ENCODE assay signal across 21 cellular contexts in genomic region chr2:36820942-36821605, GRCh38.
DNase-seq lines count a peak whose midpoint lies in the region; ATAC-seq and TF ChIP-seq lines count a peak whose summit lies in the region.
"Had no signal": no experiment of that assay in that cellular context is flagged by ENCODE, and none has a peak within 500 bp of the region (broad histone marks: within the 10 kb centered on the region; RNA-seq: fewer than 3 reads in every experiment).

No MANE protein-coding gene starts in this region.

- DNase-seq in COLO668 (lab: John Stamatoyannopoulos, UW; ENCODE audit: unreplicated experiment) (peak; percentile 49), NCI-H187 (lab: John Stamatoyannopoulos, UW) (peak; percentile 92 to 95), NCI-H774 (lab: John Stamatoyannopoulos, UW) (peak; percentile 4), uterus (no peak), HK-2 (ENCODE audit: unreplicated experiment) (no peak)
- DNase-seq: ACHN; activated CD4-positive, alpha-beta T cell treated with anti-CD3 and anti-CD28 coated beads for 4 hours; activated naive CD4-positive, alpha-beta T cell treated with anti-CD3 and anti-CD28 coated beads for 36 hours; CD4-positive, alpha-beta T cell; dorsolateral prefrontal cortex; heart left ventricle; kidney; psoas muscle; stimulated activated CD4-positive, alpha-beta T cell treated with anti-CD3 and anti-CD28 coated beads, Interleukin-12 subunit alpha, Interleukin-12 subunit beta, amount 100 ng/mL, for 4 hours; stimulated activated naive CD4-positive, alpha-beta T cell had no signal

- no peaks in the 10 kb centered on the region for H3K9me3 ChIP-seq in liver (ENCODE audit: control insufficient read depth in 4 of 4, low read length in 3 of 4)
- no peaks in the 10 kb centered on the region for H3K9me3 ChIP-seq in uterus
- H3K9me3 ChIP-seq: esophagus muscularis mucosa, heart left ventricle, psoas muscle, vagina had no signal

- H3K27ac ChIP-seq in liver (ENCODE audit: low read depth in 1 of 2, low read length in 2 of 2) (peak overlapping the region; percentile 7 to 28), uterus (no peak overlapping the region)
- H3K27ac ChIP-seq: dorsolateral prefrontal cortex, esophagus muscularis mucosa, heart left ventricle, psoas muscle, vagina had no signal

- TF ChIP-seq CTCF in liver (IDR thresholded peaks at IDR 0.05; ENCODE audit: low read depth, low read length, missing input control) = no peak
- TF ChIP-seq CTCF in uterus (IDR thresholded peaks at IDR 0.05) = no peak

- H3K36me3 ChIP-seq in liver (ENCODE audit: control insufficient read depth in 4 of 4, insufficient read depth in 3 of 4, low read depth in 1 of 4, low read length in 3 of 4) = no peaks in the 10 kb centered on the region
- H3K36me3 ChIP-seq in uterus = no peaks in the 10 kb centered on the region
- H3K36me3 ChIP-seq: esophagus muscularis mucosa, heart left ventricle, vagina had no signal

- H3K4me3 ChIP-seq in liver (ENCODE audit: low read depth in 1 of 3, low read length in 3 of 3) (no peak overlapping the region), uterus (no peak overlapping the region)
- H3K4me3 ChIP-seq: dorsolateral prefrontal cortex, esophagus muscularis mucosa, heart left ventricle, psoas muscle, vagina had no signal

- intact Hi-C loops in uterus (cut with DNase I; ENCODE audit: low total_unique reads) = no loop called here

- H3K9ac ChIP-seq in liver (ENCODE audit: low read depth in 1 of 2, low read length in 2 of 2) = no peak overlapping the region

- 47% methylated on average over 7 of the region's 7 CpGs for WGBS in liver

- peak; percentile 57 to 59 for TF ChIP-seq RAD21 in liver (IDR thresholded peaks at IDR 0.05)

- TF ChIP-seq POLR2A in uterus (IDR thresholded peaks at IDR 0.05) = no peak

- ATAC-seq in GM19452 (IDR thresholded peaks at IDR 0.05; ENCODE audit: unreplicated experiment) = no peak
- no peak for ATAC-seq in GM18909 (IDR thresholded peaks at IDR 0.05; ENCODE audit: poor library complexity, unreplicated experiment)
- ATAC-seq: psoas muscle, Right ventricle myocardium inferior had no signal

- H3K27me3 ChIP-seq in liver (ENCODE audit: control insufficient read depth in 4 of 4, insufficient read depth in 4 of 4, low read length in 3 of 4) (no peaks in the 10 kb centered on the region), uterus (no peaks in the 10 kb centered on the region)
- H3K27me3 ChIP-seq: dorsolateral prefrontal cortex, esophagus muscularis mucosa, heart left ventricle, vagina had no signal

- H3K4me1 ChIP-seq in liver (ENCODE audit: control insufficient read depth in 4 of 4, insufficient read depth in 4 of 4, low read length in 3 of 4) = peaks cover 7 to 23% (median 19%) of the 10 kb centered on the region in 4 donors
- H3K4me1 ChIP-seq in uterus = no peaks in the 10 kb centered on the region
- H3K4me1 ChIP-seq: esophagus muscularis mucosa, heart left ventricle, psoas muscle, vagina had no signal

TF ChIP-seq in liver, 16 proteins besides CTCF, POLR2A, EP300 and RAD21:
- TF ChIP-seq ZBTB33 (IDR thresholded peaks at IDR 0.05) (peak; percentile 91), EGR1 (IDR thresholded peaks at IDR 0.05; ENCODE audit: low read depth in 2 of 2) (peak in 1 of 2 donors; percentile 68), YY1 (IDR thresholded peaks at IDR 0.05) (peak; percentile 87), HNF4G (IDR thresholded peaks at IDR 0.05) (peak; percentile 79), HNF4A (conservative IDR thresholded peaks at IDR 0.05) (peak; percentile 97 to 99), RXRA (IDR thresholded peaks at IDR 0.05) (peak; percentile 86 to 89), FOXA2 (IDR thresholded peaks at IDR 0.05) (peak; percentile 89), MAX (IDR thresholded peaks at IDR 0.05) (peak; percentile 82), GABPA (IDR thresholded peaks at IDR 0.05 in 1 of 2, conservative IDR thresholded peaks at IDR 0.05 in 1 of 2) (no peak), JUND (IDR thresholded peaks at IDR 0.05) (peak; percentile 85 to 96), FOXA1 (IDR thresholded peaks at IDR 0.05) (peak; percentile 85), ATF3 (IDR thresholded peaks at IDR 0.05) (peak; percentile 25), TAF1 (conservative IDR thresholded peaks at IDR 0.05) (peak; percentile 31), SP1 (IDR thresholded peaks at IDR 0.05) (peak; percentile 94), NR2F2 (IDR thresholded peaks at IDR 0.05) (no peak)
- TF ChIP-seq, protein P1, sequence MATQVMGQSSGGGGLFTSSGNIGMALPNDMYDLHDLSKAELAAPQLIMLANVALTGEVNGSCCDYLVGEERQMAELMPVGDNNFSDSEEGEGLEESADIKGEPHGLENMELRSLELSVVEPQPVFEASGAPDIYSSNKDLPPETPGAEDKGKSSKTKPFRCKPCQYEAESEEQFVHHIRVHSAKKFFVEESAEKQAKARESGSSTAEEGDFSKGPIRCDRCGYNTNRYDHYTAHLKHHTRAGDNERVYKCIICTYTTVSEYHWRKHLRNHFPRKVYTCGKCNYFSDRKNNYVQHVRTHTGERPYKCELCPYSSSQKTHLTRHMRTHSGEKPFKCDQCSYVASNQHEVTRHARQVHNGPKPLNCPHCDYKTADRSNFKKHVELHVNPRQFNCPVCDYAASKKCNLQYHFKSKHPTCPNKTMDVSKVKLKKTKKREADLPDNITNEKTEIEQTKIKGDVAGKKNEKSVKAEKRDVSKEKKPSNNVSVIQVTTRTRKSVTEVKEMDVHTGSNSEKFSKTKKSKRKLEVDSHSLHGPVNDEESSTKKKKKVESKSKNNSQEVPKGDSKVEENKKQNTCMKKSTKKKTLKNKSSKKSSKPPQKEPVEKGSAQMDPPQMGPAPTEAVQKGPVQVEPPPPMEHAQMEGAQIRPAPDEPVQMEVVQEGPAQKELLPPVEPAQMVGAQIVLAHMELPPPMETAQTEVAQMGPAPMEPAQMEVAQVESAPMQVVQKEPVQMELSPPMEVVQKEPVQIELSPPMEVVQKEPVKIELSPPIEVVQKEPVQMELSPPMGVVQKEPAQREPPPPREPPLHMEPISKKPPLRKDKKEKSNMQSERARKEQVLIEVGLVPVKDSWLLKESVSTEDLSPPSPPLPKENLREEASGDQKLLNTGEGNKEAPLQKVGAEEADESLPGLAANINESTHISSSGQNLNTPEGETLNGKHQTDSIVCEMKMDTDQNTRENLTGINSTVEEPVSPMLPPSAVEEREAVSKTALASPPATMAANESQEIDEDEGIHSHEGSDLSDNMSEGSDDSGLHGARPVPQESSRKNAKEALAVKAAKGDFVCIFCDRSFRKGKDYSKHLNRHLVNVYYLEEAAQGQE (IDR thresholded peaks at IDR 0.05) = peak; percentile 87

Comparison
In these comparisons a context has a peak if more than half of its experiments do, and no peak if none do; other contexts are left out.
1. DNase-seq: peak in COLO668 (single experiment), NCI-H187 (2 of 2) and NCI-H774 (single experiment); none in uterus (0 of 2) and HK-2 (single experiment).
2. H3K27ac ChIP-seq: peak in liver (2 of 2); none in uterus (0 of 2).